In genomic region chr22:20393705-20394476, GRCh38 we compare ENCODE assay signal across 2 cellular contexts.
TF ChIP-seq lines count a peak whose summit lies in the region.

Gene ZNF74, plus strand, starts transcription at chr22:20394151. Its CDS starts 478 bp downstream, at chr22:20394629.

TF ChIP-seq in A549, 52 proteins besides CTCF, POLR2A, EP300 and RAD21:
- peak; percentile 17; the same call in 1 of the 3 replicates for TF ChIP-seq BCL3 (IDR thresholded peaks at IDR 0.05)
- TF ChIP-seq REST (IDR thresholded peaks at IDR 0.05) = no peak
- TF ChIP-seq PHF8 (IDR thresholded peaks at IDR 0.05; ENCODE audit: borderline replicate concordance, low read depth) = peak; percentile 33; the same call in 1 of the 2 replicates
- peak in 1 of 2 experiments; percentile 37; a peak in 1 of 5 replicates for TF ChIP-seq JUN (IDR thresholded peaks at IDR 0.05)
- TF ChIP-seq MAX (IDR thresholded peaks at IDR 0.05) = peak; percentile 61; the same call in 1 of the 2 replicates
- no peak for TF ChIP-seq HEYL (CRISPR knock-in tag; IDR thresholded peaks at IDR 0.05)
- TF ChIP-seq SMC3 (IDR thresholded peaks at IDR 0.05) = no peak
- TF ChIP-seq MYC (IDR thresholded peaks at IDR 0.05; ENCODE audit: borderline replicate concordance, low read length) = no peak
- TF ChIP-seq E2F6 (IDR thresholded peaks at IDR 0.05; ENCODE audit: borderline replicate concordance, low read depth) = 0 out of 2 replicates have a peak, but pooled peaks have one; percentile 17
- TF ChIP-seq CHD4 (IDR thresholded peaks at IDR 0.05; ENCODE audit: borderline replicate concordance) = no peak
- no peak for TF ChIP-seq KDM1A (IDR thresholded peaks at IDR 0.05; ENCODE audit: low read depth)

TF ChIP-seq in HepG2, 621 proteins besides CTCF, POLR2A, EP300 and RAD21 (continued from another document and continues in another):
- 0 out of 2 replicates have a peak, but pooled peaks have one; percentile 32 for TF ChIP-seq PREB (CRISPR knock-in tag; IDR thresholded peaks at IDR 0.05)
- no peak for TF ChIP-seq ZBTB26 (CRISPR knock-in tag; IDR thresholded peaks at IDR 0.05; ENCODE audit: borderline replicate concordance)
- no peak for TF ChIP-seq ZNF780A (CRISPR knock-in tag; IDR thresholded peaks at IDR 0.05)
- peak; percentile 96 for TF ChIP-seq THAP11 (CRISPR knock-in tag; IDR thresholded peaks at IDR 0.05)
- no peak for TF ChIP-seq MLXIP (CRISPR knock-in tag; IDR thresholded peaks at IDR 0.05; ENCODE audit: borderline replicate concordance)
- no peak for TF ChIP-seq ZNF512 (CRISPR knock-in tag; IDR thresholded peaks at IDR 0.05)
- no peak for TF ChIP-seq ZNF792 (CRISPR knock-in tag; IDR thresholded peaks at IDR 0.05)
- no peak for TF ChIP-seq ZSCAN25 (CRISPR knock-in tag; IDR thresholded peaks at IDR 0.05)
- TF ChIP-seq ZNF761 (CRISPR knock-in tag; conservative IDR thresholded peaks at IDR 0.05) = no peak
- TF ChIP-seq GLMP (CRISPR knock-in tag; IDR thresholded peaks at IDR 0.05; ENCODE audit: borderline replicate concordance) = no peak
- peak; percentile 34; the same call in 1 of the 2 replicates for TF ChIP-seq ZMYM4 (CRISPR knock-in tag; IDR thresholded peaks at IDR 0.05)
- TF ChIP-seq CENPT (CRISPR knock-in tag; IDR thresholded peaks at IDR 0.05; ENCODE audit: low read depth) = peak; percentile 54; the same call in 1 of the 2 replicates
- TF ChIP-seq PHF20 (CRISPR knock-in tag; IDR thresholded peaks at IDR 0.05) = peak; percentile 43
- no peak for TF ChIP-seq MLX (CRISPR knock-in tag; IDR thresholded peaks at IDR 0.05)
- TF ChIP-seq AHR (CRISPR knock-in tag; IDR thresholded peaks at IDR 0.05) = 0 out of 2 replicates have a peak, but pooled peaks have one; percentile 73
- TF ChIP-seq GATAD1 (CRISPR knock-in tag; IDR thresholded peaks at IDR 0.05) = peak; percentile 53
- TF ChIP-seq ZNF441 (CRISPR knock-in tag; IDR thresholded peaks at IDR 0.05; ENCODE audit: borderline replicate concordance) = no peak
- no peak for TF ChIP-seq ZNF737 (CRISPR knock-in tag; IDR thresholded peaks at IDR 0.05; ENCODE audit: borderline replicate concordance)
- TF ChIP-seq PITX1 (CRISPR knock-in tag; IDR thresholded peaks at IDR 0.05) = peak; percentile 52; the same call in 1 of the 2 replicates
- no peak for TF ChIP-seq CEBPB (IDR thresholded peaks at IDR 0.05; ENCODE audit: borderline replicate concordance, low read depth, low read length)
- peak; percentile 76 for TF ChIP-seq KAT8 (CRISPR knock-in tag; IDR thresholded peaks at IDR 0.05)
- TF ChIP-seq ZNF205 (CRISPR knock-in tag; IDR thresholded peaks at IDR 0.05) = peak; percentile 82
- no peak for TF ChIP-seq TCF7 (IDR thresholded peaks at IDR 0.05; ENCODE audit: low read depth)
- TF ChIP-seq NBN (conservative IDR thresholded peaks at IDR 0.05) = no peak
- peak; percentile 50; the same call in 1 of the 2 replicates for TF ChIP-seq ZNF552 (CRISPR knock-in tag; IDR thresholded peaks at IDR 0.05; ENCODE audit: borderline replicate concordance)
- peak; percentile 10; the same call in 1 of the 2 replicates for TF ChIP-seq STAG1 (CRISPR knock-in tag; IDR thresholded peaks at IDR 0.05)
- TF ChIP-seq ZNF850 (CRISPR knock-in tag; conservative IDR thresholded peaks at IDR 0.05) = no peak
- no peak; the same call in 1 of the 2 replicates for TF ChIP-seq NFYB (CRISPR knock-in tag; IDR thresholded peaks at IDR 0.05)
- peak; percentile 59 for TF ChIP-seq MXD1 (CRISPR knock-in tag; IDR thresholded peaks at IDR 0.05)
- TF ChIP-seq CAMTA2 (CRISPR knock-in tag; IDR thresholded peaks at IDR 0.05; ENCODE audit: borderline replicate concordance) = no peak; the same call in 1 of the 2 replicates
- no peak for TF ChIP-seq ZBTB8A (CRISPR knock-in tag; IDR thresholded peaks at IDR 0.05; ENCODE audit: borderline replicate concordance, low read depth)
- peak; percentile 80; the same call in 1 of the 2 replicates for TF ChIP-seq ZNF414 (CRISPR knock-in tag; IDR thresholded peaks at IDR 0.05)
- TF ChIP-seq FOSL1 (CRISPR knock-in tag; IDR thresholded peaks at IDR 0.05; ENCODE audit: borderline replicate concordance) = no peak
- no peak for TF ChIP-seq ZNF816 (CRISPR knock-in tag; IDR thresholded peaks at IDR 0.05; ENCODE audit: borderline replicate concordance)
- TF ChIP-seq HNF1A (IDR thresholded peaks at IDR 0.05; ENCODE audit: low read depth) = no peak
- TF ChIP-seq HNF1A (CRISPR knock-in tag; IDR thresholded peaks at IDR 0.05; ENCODE audit: borderline replicate concordance) = no peak
- TF ChIP-seq PRPF4 (IDR thresholded peaks at IDR 0.05; ENCODE audit: low read depth, low read length, poor library complexity, severe bottlenecking) = no peak
- TF ChIP-seq BCL3 (CRISPR knock-in tag; IDR thresholded peaks at IDR 0.05) = peak; percentile 77; the same call in 1 of the 2 replicates
- TF ChIP-seq ZNF12 (CRISPR knock-in tag; IDR thresholded peaks at IDR 0.05) = no peak
- no peak for TF ChIP-seq HNF4G (IDR thresholded peaks at IDR 0.05; ENCODE audit: borderline replicate concordance, low read depth, low read length)
- no peak for TF ChIP-seq HNF4G (CRISPR knock-in tag; IDR thresholded peaks at IDR 0.05; ENCODE audit: borderline replicate concordance, low read depth)
- TF ChIP-seq SP4 (CRISPR knock-in tag; IDR thresholded peaks at IDR 0.05) = peak; percentile 57; the same call in 1 of the 2 replicates
- no peak for TF ChIP-seq TMF1 (CRISPR knock-in tag; IDR thresholded peaks at IDR 0.05; ENCODE audit: low read depth)
- TF ChIP-seq ISX (CRISPR knock-in tag; conservative IDR thresholded peaks at IDR 0.05) = no peak
- TF ChIP-seq ZNF468 (CRISPR knock-in tag; IDR thresholded peaks at IDR 0.05) = peak; percentile 72; the same call in 1 of the 2 replicates
